15 cellular contexts compared by ENCODE assay signal in the genomic region with DNA sequence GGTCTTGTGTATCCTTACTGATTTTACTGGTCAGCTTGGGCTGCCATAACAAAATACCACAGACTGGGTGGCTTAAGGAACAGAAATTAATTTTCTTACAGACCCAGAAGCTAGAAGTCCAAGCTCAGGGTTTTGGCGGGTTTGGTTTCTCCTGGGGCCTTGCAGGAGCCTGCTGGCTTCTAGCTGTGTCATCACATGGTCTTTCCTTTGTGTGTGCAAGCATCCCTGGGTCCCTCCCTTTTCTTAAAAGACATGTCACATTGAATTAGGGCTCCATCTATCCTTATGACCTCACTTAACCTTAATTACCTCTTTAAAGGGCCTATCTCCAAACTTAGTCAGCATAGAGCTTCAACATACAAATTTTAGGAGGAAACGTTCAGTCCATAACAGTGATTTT. TPM values are rescaled to one million over a fixed set of nuclear protein-coding genes. Genes with fewer than 3 reads are reported as not detected.
DNase-seq lines count a peak whose midpoint lies in the region; ATAC-seq and TF ChIP-seq lines count a peak whose summit lies in the region.
"Had no signal": no experiment of that assay in that cellular context is flagged by ENCODE, and none has a peak within 500 bp of the region (broad histone marks: within the 10 kb centered on the region; RNA-seq: fewer than 3 reads in every experiment).

No MANE protein-coding gene starts in this region.

- DNase-seq in activated T-cell treated with anti-CD3 and anti-CD28 coated beads, Interleukin-2, amount 50 U/mL, for 4 hours, result no peak
- DNase-seq in activated T-cell treated with anti-CD3 and anti-CD28 coated beads, Interleukin-2, amount 50 U/mL, for 1 hour, result no peak
- peak; percentile 28 for DNase-seq in NCI-H69 (lab: John Stamatoyannopoulos, UW)
- DNase-seq in gastrocnemius medialis, result no peak
- DNase-seq in type B pancreatic cell (ENCODE audit: extremely low spot score, unreplicated experiment), result no peak
- DNase-seq in NCI-H2196 treated with DMSO at 0.1 percent for 48 hours (lab: John Stamatoyannopoulos, UW; ENCODE audit: unreplicated experiment), result no peak
- no peak for DNase-seq in NCI-H2081 (lab: John Stamatoyannopoulos, UW)
- DNase-seq: ACHN; activated CD4-positive, alpha-beta T cell treated with anti-CD3 and anti-CD28 coated beads for 4 hours; activated gamma-delta T cell treated with Interleukin-2 at 50 U/mL for 16 hours; mesenchymal stem cell; NCI-H1417 treated with DMSO at 0.1 percent for 48 hours; NCI-H510A treated with DMSO at 0.1 percent for 48 hours; occipital lobe had no signal

- peaks cover 81 to 89% of the 10 kb centered on the region in 2 donors for H3K4me1 ChIP-seq in gastrocnemius medialis

- no peak overlapping the region for H3K4me3 ChIP-seq in gastrocnemius medialis

- H3K27me3 Mint-ChIP-seq in activated T-cell treated with anti-CD3 and anti-CD28 coated beads, Interleukin-2, amount 50 U/mL, for 4 hours (ENCODE audit: low read depth), result no peaks in the 10 kb centered on the region
- no peaks in the 10 kb centered on the region for H3K27me3 Mint-ChIP-seq in activated naive CD8-positive, alpha-beta T cell
- no peaks in the 10 kb centered on the region for H3K27me3 Mint-ChIP-seq in type B pancreatic cell

- no peaks in the 10 kb centered on the region for H3K36me3 ChIP-seq in gastrocnemius medialis

- H3K9me3 Mint-ChIP-seq in activated T-cell treated with anti-CD3 and anti-CD28 coated beads, Interleukin-2, amount 50 U/mL, for 4 hours, result peaks cover 4% of the 10 kb centered on the region
- H3K9me3 Mint-ChIP-seq in activated naive CD8-positive, alpha-beta T cell (ENCODE audit: low read depth), result no peaks in the 10 kb centered on the region
- peaks cover 21% of the 10 kb centered on the region for H3K9me3 Mint-ChIP-seq in type B pancreatic cell

- peak overlapping the region; percentile 2 for H3K4me3 Mint-ChIP-seq in activated T-cell treated with anti-CD3 and anti-CD28 coated beads, Interleukin-2, amount 50 U/mL, for 4 hours
- H3K4me3 Mint-ChIP-seq in activated naive CD8-positive, alpha-beta T cell, result peak overlapping the region; percentile 44
- H3K4me3 Mint-ChIP-seq in type B pancreatic cell, result no peak overlapping the region

- no peaks in the 10 kb centered on the region for H3K27me3 ChIP-seq in gastrocnemius medialis

- H3K9me3 ChIP-seq in gastrocnemius medialis, result no peaks in the 10 kb centered on the region

- TF ChIP-seq POLR2A in gastrocnemius medialis (IDR thresholded peaks at IDR 0.05), result no peak

- peaks cover 33% of the 10 kb centered on the region for H3K36me3 Mint-ChIP-seq in activated T-cell treated with anti-CD3 and anti-CD28 coated beads, Interleukin-2, amount 50 U/mL, for 4 hours (ENCODE audit: insufficient read depth)
- peaks cover 7% of the 10 kb centered on the region for H3K36me3 Mint-ChIP-seq in activated naive CD8-positive, alpha-beta T cell
- peaks cover 46% of the 10 kb centered on the region for H3K36me3 Mint-ChIP-seq in type B pancreatic cell

- intact Hi-C loops in gastrocnemius medialis (cut with DNase I; ENCODE audit: low total_unique reads), result loop anchor here (5.0 to 10.0 kb wide), 2 partner anchors 33 to 91 kb away; a partner anchor contains a TSS

- TF ChIP-seq CTCF in gastrocnemius medialis (IDR thresholded peaks at IDR 0.05 in 4 of 5, conservative IDR thresholded peaks at IDR 0.05 in 1 of 5), result no peak
- TF ChIP-seq CTCF in type B pancreatic cell (conservative IDR thresholded peaks at IDR 0.05), result no peak

- peaks cover 90% of the 10 kb centered on the region for H3K4me1 Mint-ChIP-seq in activated T-cell treated with anti-CD3 and anti-CD28 coated beads, Interleukin-2, amount 50 U/mL, for 4 hours (ENCODE audit: low read depth)
- peaks cover 91% of the 10 kb centered on the region for H3K4me1 Mint-ChIP-seq in activated naive CD8-positive, alpha-beta T cell (ENCODE audit: low read depth)
- peaks cover 44% of the 10 kb centered on the region for H3K4me1 Mint-ChIP-seq in type B pancreatic cell (ENCODE audit: unreplicated experiment)

- H3K27ac Mint-ChIP-seq in activated naive CD8-positive, alpha-beta T cell, result peak overlapping the region; percentile 93
- no peak overlapping the region for H3K27ac Mint-ChIP-seq in type B pancreatic cell

- in situ Hi-C loops in gastrocnemius medialis (cut with MboI; ENCODE audit: low sequenced_read_pairs in 4 of 4), result no loop called here

- no peak for ATAC-seq in activated T-cell treated with anti-CD3 and anti-CD28 coated beads, Interleukin-2, amount 50 U/mL, for 4 hours
- no peak for ATAC-seq in gastrocnemius medialis

- H3K27ac ChIP-seq in gastrocnemius medialis, result peak overlapping the region; percentile 20 to 84 (median 53)

RNA-seq across cellular contexts. Expression of a gene that starts 23.4 kb away (rescaled TPM):
- total RNA-seq in activated T-cell treated with anti-CD3 and anti-CD28 coated beads, Interleukin-2, amount 50 U/mL, for 4 hours, result 10 to 100 TPM; 48.5 to 50.4 (median 49.1) TPM
- total RNA-seq in gastrocnemius medialis (10 to 100 TPM; 51.0 to 71.5 (median 61.1) TPM), type B pancreatic cell (ENCODE audit: low replicate concordance) (66.0 and 77.2 TPM in 2 replicates)

RNA-seq across cellular contexts. Expression of a gene that starts 34.2 kb away (rescaled TPM):
- total RNA-seq in activated T-cell treated with anti-CD3 and anti-CD28 coated beads, Interleukin-2, amount 50 U/mL, for 4 hours, result 1 to 10 TPM; 3.3 to 4.0 (median 3.9) TPM
- total RNA-seq in gastrocnemius medialis, result not detected
- not detected in 2 replicates for total RNA-seq in type B pancreatic cell (ENCODE audit: low replicate concordance)
- total RNA-seq: occipital lobe had no signal
